16 cellular contexts compared by ENCODE assay signal in genomic region chr3:13333236-13333897, GRCh38.
DNase-seq lines count a peak whose midpoint lies in the region; ATAC-seq and TF ChIP-seq lines count a peak whose summit lies in the region.
"Had no signal": no experiment of that assay in that cellular context is flagged by ENCODE, and none has a peak within 500 bp of the region (broad histone marks: within the 10 kb centered on the region; RNA-seq: fewer than 3 reads in every experiment).

No MANE protein-coding gene starts in this region.

- POLR2A ChIA-PET in WTC11 (lab: Charles Lee): no interaction called here

- TF ChIP-seq CTCF in DOHH2 (IDR thresholded peaks at IDR 0.05; ENCODE audit: low read depth, low read length, poor library complexity, severe bottlenecking): no peak
- TF ChIP-seq CTCF in WTC11 (IDR thresholded peaks at IDR 0.05): no peak
- TF ChIP-seq CTCF in uterus (IDR thresholded peaks at IDR 0.05): no peak

- 0 out of 2 replicates have a peak, but pooled peaks cover 6% of the 10 kb centered on the region for H3K4me1 Mint-ChIP-seq in WTC11
- H3K4me1 Mint-ChIP-seq in naive B cell: peaks cover 39 to 45% (median 42%) of the 10 kb centered on the region in 3 donors

- H3K27ac ChIP-seq in BLaER1 (peak overlapping the region; percentile 81), DOHH2 (ENCODE audit: low read depth, low read length) (peak overlapping the region; percentile 93), uterus (no peak overlapping the region)
- H3K27ac ChIP-seq: sigmoid colon had no signal

- ATAC-seq in WTC11 (no peak), naive B cell (ENCODE audit: low read depth in 2 of 2) (no peak)

- H4K20me1 ChIP-seq in BLaER1 (peaks cover 28% of the 10 kb centered on the region), DOHH2 (ENCODE audit: control insufficient read depth, insufficient read depth, low read depth, low read length) (no peaks in the 10 kb centered on the region)

- no peak for TF ChIP-seq POLR2A in uterus (IDR thresholded peaks at IDR 0.05)

- H3K4me2 ChIP-seq in BLaER1 (peak overlapping the region; percentile 78), DOHH2 (ENCODE audit: low read length) (peak overlapping the region; percentile 67)

- no peaks in the 10 kb centered on the region for H3K27me3 ChIP-seq in BLaER1
- no peaks in the 10 kb centered on the region for H3K27me3 ChIP-seq in DOHH2 (ENCODE audit: control insufficient read depth, low read length)
- no peaks in the 10 kb centered on the region for H3K27me3 ChIP-seq in uterus
- H3K27me3 ChIP-seq: sigmoid colon had no signal

- no peaks in the 10 kb centered on the region for H3K9me3 ChIP-seq in BLaER1
- H3K9me3 ChIP-seq in DOHH2 (ENCODE audit: control insufficient read depth, insufficient read depth, low read length): no peaks in the 10 kb centered on the region
- no peaks in the 10 kb centered on the region for H3K9me3 ChIP-seq in uterus
- H3K9me3 ChIP-seq: sigmoid colon had no signal

- H3K79me2 ChIP-seq in DOHH2 (ENCODE audit: control insufficient read depth, low read length): peaks cover 22% of the 10 kb centered on the region

- no peaks in the 10 kb centered on the region for H3K9me3 Mint-ChIP-seq in WTC11
- H3K9me3 Mint-ChIP-seq in naive B cell: no peaks in the 10 kb centered on the region

- intact Hi-C loops in uterus (cut with DNase I; ENCODE audit: low total_unique reads): no loop called here

- H3K4me3 ChIP-seq in BLaER1 (no peak overlapping the region), DOHH2 (ENCODE audit: low read length) (peak overlapping the region; percentile 41), uterus (no peak overlapping the region)
- H3K4me3 ChIP-seq: sigmoid colon had no signal

- no peak overlapping the region for H3K4me3 Mint-ChIP-seq in WTC11
- peak overlapping the region in 6 of 8 donors; percentile 12 to 77 (median 59) for H3K4me3 Mint-ChIP-seq in naive B cell

- H3K36me3 ChIP-seq in BLaER1 (peaks cover 93% of the 10 kb centered on the region), DOHH2 (ENCODE audit: control insufficient read depth, low read length) (peaks cover 94% of the 10 kb centered on the region), uterus (no peaks in the 10 kb centered on the region)

- peak overlapping the region; percentile 63 for H3K9ac ChIP-seq in BLaER1

- H3K27me3 Mint-ChIP-seq in WTC11 (ENCODE audit: low read depth) (no peaks in the 10 kb centered on the region), naive B cell (no peaks in the 10 kb centered on the region)

- no peaks in the 10 kb centered on the region for H3K9me2 ChIP-seq in DOHH2 (replicated peaks; ENCODE audit: control insufficient read depth, low read length)

- peaks cover 40% of the 10 kb centered on the region for H3F3A ChIP-seq in DOHH2 (ENCODE audit: control insufficient read depth, insufficient read depth)

- H3K36me3 Mint-ChIP-seq in WTC11 (peaks cover 45% of the 10 kb centered on the region), naive B cell (peaks cover 6 to 22% of the 10 kb centered on the region in 2 donors)

- H3K27ac Mint-ChIP-seq in WTC11 (peak overlapping the region; percentile 78), naive B cell (peak overlapping the region; percentile 63 to 97 (median 93))

- peaks cover 100% of the 10 kb centered on the region for H3K4me1 ChIP-seq in BLaER1
- H3K4me1 ChIP-seq in DOHH2 (ENCODE audit: control insufficient read depth, low read length): peaks cover 99% of the 10 kb centered on the region
- H3K4me1 ChIP-seq in uterus: no peaks in the 10 kb centered on the region
- H3K4me1 ChIP-seq: sigmoid colon had no signal

- CTCF ChIA-PET in WTC11 (lab: Charles Lee): interaction anchor here (0.6 to 1.3 kb wide), 2 partner anchors 50 to 132 kb away, joined by 3 to 4 read pairs; no protein-coding TSS in a partner anchor

- no peak for DNase-seq in WTC11 (ENCODE audit: low spot score)
- no peak for DNase-seq in naive B cell
- no peak for DNase-seq in uterus
- no peak for DNase-seq in activated CD8-positive, alpha-beta memory T cell treated with anti-CD3 and anti-CD28 coated beads, Interleukin-2, amount 50 U/mL, for 48 hours
- DNase-seq in inferior parietal cortex (ENCODE audit: extremely low spot score): no peak
- DNase-seq in stimulated activated CD4-positive, alpha-beta T cell treated with anti-CD3 and anti-CD28 coated beads, Interleukin-15, amount 100 ng/mL, for 24 hours: no peak
- DNase-seq: activated CD4-positive, alpha-beta T cell treated with anti-CD3 and anti-CD28 coated beads, Interleukin-2, amount 50 U/mL, for 1 hour; activated T-cell treated with anti-CD3 and anti-CD28 coated beads, Interleukin-2, amount 50 U/mL, for 1 hour; Calu3; dermis blood vessel endothelial cell; left ventricle myocardium superior; NCI-H1436; sigmoid colon; SW 1271 had no signal

TF ChIP-seq in WTC11, 78 proteins besides CTCF, POLR2A, EP300 and RAD21:
- TF ChIP-seq TCF7 (CRISPR knock-in tag; IDR thresholded peaks at IDR 0.05; ENCODE audit: low read depth): no peak
- TF ChIP-seq GTF2I (CRISPR knock-in tag; conservative IDR thresholded peaks at IDR 0.05): no peak
- no peak for TF ChIP-seq ZBTB21 (CRISPR knock-in tag; IDR thresholded peaks at IDR 0.05; ENCODE audit: borderline replicate concordance)
- no peak for TF ChIP-seq PRDM15 (CRISPR knock-in tag; IDR thresholded peaks at IDR 0.05)

Comparison
In these comparisons a context has a peak if more than half of its experiments do, and no peak if none do; other contexts are left out.
1. H3K27ac ChIP-seq: peak in BLaER1 (single experiment) and DOHH2 (single experiment); none in uterus (0 of 2).